Comparison of ENCODE assay signal across 23 cellular contexts in genomic region chr10:87913170-87913921, GRCh38.
"Had no signal": no experiment of that assay in that cellular context is flagged by ENCODE, and none has a peak within 500 bp of the region (broad histone marks: within the 10 kb centered on the region; RNA-seq: fewer than 3 reads in every experiment).

No MANE protein-coding gene starts in this region.

- H3K4me3 Mint-ChIP-seq: dendritic cell treated with granulocyte-macrophage colony-stimulating factor and Interleukin-4, amounts not matched to agents 40 ng/mL and 50 ng/mL, for 4 days; naive thymus-derived CD8-positive, alpha-beta T cell had no signal

- H3K36me3 ChIP-seq: right atrium auricular region had no signal

- H3K27ac Mint-ChIP-seq: dendritic cell treated with granulocyte-macrophage colony-stimulating factor and Interleukin-4, amounts not matched to agents 40 ng/mL and 50 ng/mL, for 4 days; progenitor cell of endocrine pancreas had no signal

- ATAC-seq: heart left ventricle; left colon; naive thymus-derived CD8-positive, alpha-beta T cell had no signal

- H3K27ac ChIP-seq: heart left ventricle, right atrium auricular region, tibial nerve had no signal

- H3K27me3 ChIP-seq: heart left ventricle, right atrium auricular region, tibial nerve had no signal

- DNase-seq: activated CD4-positive, alpha-beta T cell treated with anti-CD3 and anti-CD28 coated beads, Interleukin-2, amount 50 U/mL, for 48 hours; activated CD4-positive, CD25-positive, alpha-beta regulatory T cell treated with anti-CD3 and anti-CD28 coated beads, Interleukin-2, amount 50 U/mL, for 72 hours; activated effector memory CD4-positive, alpha-beta T cell treated with Interleukin-2 at 50 U/mL for 16 hours; activated naive CD4-positive, alpha-beta T cell treated with anti-CD3 and anti-CD28 coated beads, Interleukin-2, amount 50 U/mL, for 16 hours; activated T-cell treated with anti-CD3 and anti-CD28 coated beads, Interleukin-2, amount 50 U/mL, for 1 hour; effector memory CD4-positive, alpha-beta T cell; heart left ventricle; left colon; occipital lobe; small intestine; stimulated activated CD4-positive, alpha-beta T cell treated with anti-CD3 and anti-CD28 coated beads, Interleukin-4, amount 100 ng/mL, for 24 hours; stimulated activated naive CD4-positive, alpha-beta T cell treated with Interleukin-2 at 50 U/mL for 16 hours; substantia nigra; T-helper 9 cell had no signal

- FAIRE-seq: astrocyte, bronchial epithelial cell, frontal cortex had no signal

- H3K4me3 ChIP-seq: heart left ventricle, lung, right atrium auricular region, tibial nerve had no signal

- H3K27me3 Mint-ChIP-seq: dendritic cell treated with granulocyte-macrophage colony-stimulating factor and Interleukin-4, amounts not matched to agents 40 ng/mL and 50 ng/mL, for 4 days; naive thymus-derived CD8-positive, alpha-beta T cell; progenitor cell of endocrine pancreas had no signal
